In the genomic region with DNA sequence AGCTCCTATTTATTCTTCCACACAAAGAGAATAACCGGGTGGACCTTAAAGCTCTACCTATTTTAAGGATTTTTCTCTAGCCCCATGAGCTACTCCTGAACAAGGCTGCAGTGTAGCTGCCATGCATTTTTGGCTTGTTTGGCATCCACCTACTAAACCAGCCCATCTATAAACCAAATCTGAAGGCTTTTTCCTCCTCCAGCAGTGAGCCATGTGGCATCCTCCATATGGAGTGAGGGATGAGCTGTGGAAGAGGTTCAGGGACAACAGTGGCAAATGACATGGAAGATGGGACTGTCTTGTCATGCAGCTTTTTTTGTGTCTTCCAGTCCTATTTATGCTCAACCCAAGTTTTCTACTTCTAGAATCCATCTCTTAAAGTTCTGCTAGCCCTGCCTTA, we compare ENCODE assay signal across 31 cellular contexts.
"Had no signal": no experiment of that assay in that cellular context is flagged by ENCODE, and none has a peak within 500 bp of the region (broad histone marks: within the 10 kb centered on the region; RNA-seq: fewer than 3 reads in every experiment).

No MANE protein-coding gene starts in this region.

- ATAC-seq: activated CD8-positive, alpha-beta T cell treated with anti-CD3 and anti-CD28 coated beads for 36 hours; activated naive CD4-positive, alpha-beta T cell treated with anti-CD3 and anti-CD28 coated beads, Interleukin-2, amount 50 U/mL, for 72 hours; activated T-cell treated with anti-CD3 and anti-CD28 coated beads, Interleukin-2, amount 50 U/mL, for 4 hours; activated T-cell treated with anti-CD3 and anti-CD28 coated beads, Interleukin-2, amount 50 U/mL, for 72 hours; activated T-helper 17 cell treated with anti-CD3 and anti-CD28 coated beads, Interleukin-2, amount 50 U/mL, for 72 hours; body of pancreas had no signal

- DNase-seq: activated B cell treated with CpG ODN at 0.5 μM for 24 hours; activated CD4-positive, alpha-beta memory T cell treated with anti-CD3 and anti-CD28 coated beads for 36 hours; activated CD4-positive, alpha-beta T cell treated with anti-CD3 and anti-CD28 coated beads for 4 hours; activated CD4-positive, alpha-beta T cell treated with anti-CD3 and anti-CD28 coated beads, Interleukin-2, amount 10 ng/mL, durations not matched to agents 24 days and 14 days; activated CD4-positive, alpha-beta T cell treated with anti-CD3 and anti-CD28 coated beads, Interleukin-2, amount 50 U/mL, for 1 hour; activated CD4-positive, alpha-beta T cell treated with anti-CD3 and anti-CD28 coated beads, Interleukin-2, amount 50 U/mL, for 4 hours; activated CD4-positive, CD25-positive, alpha-beta regulatory T cell treated with anti-CD3 and anti-CD28 coated beads, Interleukin-2, amount 50 U/mL, for 72 hours; activated CD8-positive, alpha-beta memory T cell treated with anti-CD3 and anti-CD28 coated beads, Interleukin-2, amount 50 U/mL, for 4 hours; activated CD8-positive, alpha-beta T cell treated with anti-CD3 and anti-CD28 coated beads for 36 hours; activated effector memory CD4-positive, alpha-beta T cell treated with anti-CD3 and anti-CD28 coated beads, Interleukin-2, amount 50 U/mL, for 16 hours; activated gamma-delta T cell treated with Interleukin-2 at 50 U/mL for 16 hours; activated naive CD4-positive, alpha-beta T cell; activated naive CD4-positive, alpha-beta T cell treated with anti-CD3 and anti-CD28 coated beads for 36 hours; activated naive CD4-positive, alpha-beta T cell treated with anti-CD3 and anti-CD28 coated beads, Interleukin-2, amount 50 U/mL, for 16 hours; activated naive CD8-positive, alpha-beta T cell treated with anti-CD3 and anti-CD28 coated beads for 36 hours; activated T-cell treated with anti-CD3 and anti-CD28 coated beads for 4 hours; activated T-cell treated with anti-CD3 and anti-CD28 coated beads, Interleukin-2, amount 50 U/mL, for 1 hour; activated T-cell treated with anti-CD3 and anti-CD28 coated beads, Interleukin-2, amount 50 U/mL, for 4 hours; activated T-cell treated with anti-CD3 and anti-CD28 coated beads, Interleukin-2, amount 50 U/mL, for 72 hours; adrenal gland; amniotic stem cell; aorta; body of pancreas; brain microvascular endothelial cell; central memory CD4-positive, alpha-beta T cell; cerebellar nuclear complex; T-helper 1 cell; T-helper 2 cell; T-helper 9 cell had no signal
